ENCODE assay signal across 21 cellular contexts in genomic region chr18:1463981-1464380, GRCh38.
"Had no signal": no experiment of that assay in that cellular context is flagged by ENCODE, and none has a peak within 500 bp of the region (broad histone marks: within the 10 kb centered on the region; RNA-seq: fewer than 3 reads in every experiment).

No MANE protein-coding gene starts in this region.

- H3K4me1 ChIP-seq: esophagus muscularis mucosa, foreskin keratinocyte, gastrocnemius medialis, heart right ventricle, left lung, lower lobe of right lung had no signal

- H3K9me3 ChIP-seq: gastrocnemius medialis, left lung, lower lobe of right lung had no signal

- H3K4me3 ChIP-seq: coronary artery, dorsolateral prefrontal cortex, esophagus muscularis mucosa, gastrocnemius medialis, heart right ventricle, left lung, lower lobe of right lung, mucosa of descending colon had no signal

- H3K27ac ChIP-seq: coronary artery, dorsolateral prefrontal cortex, esophagus muscularis mucosa, foreskin keratinocyte, gastrocnemius medialis, heart right ventricle, left lung, lower lobe of right lung had no signal

- H3K36me3 ChIP-seq: esophagus muscularis mucosa, gastrocnemius medialis, heart right ventricle, left lung, lower lobe of right lung had no signal

- FAIRE-seq: colon, islet of Langerhans, keratinocyte had no signal

- DNase-seq: dermis blood vessel endothelial cell; dorsolateral prefrontal cortex; effector CD4-positive, alpha-beta T cell; effector memory CD4-positive, alpha-beta T cell; foreskin keratinocyte; gastrocnemius medialis; glutamatergic neuron; head of caudate nucleus; heart right ventricle; hippocampal formation; left cardiac atrium; left lung; left ventricle myocardium superior; lower lobe of right lung; mesenchymal stem cell; mucosa of descending colon had no signal

- H3K27me3 ChIP-seq: esophagus muscularis mucosa, foreskin keratinocyte, gastrocnemius medialis, heart right ventricle, left lung had no signal
